17 cellular contexts compared by ENCODE assay signal in the genomic region with DNA sequence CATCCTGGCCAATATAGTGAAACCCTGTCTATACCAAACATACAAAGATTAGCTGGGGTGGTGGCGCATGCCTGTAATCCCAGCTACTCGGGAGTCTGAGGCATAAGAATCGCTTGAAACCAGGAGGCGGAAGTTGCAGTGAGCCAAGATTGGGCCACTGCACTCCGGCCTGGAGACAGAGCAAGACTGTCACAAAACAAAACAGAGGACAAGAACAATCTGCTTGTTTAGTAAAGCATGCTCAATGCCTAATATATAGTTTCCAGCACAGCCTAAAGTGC. TPM values are rescaled to one million over a fixed set of nuclear protein-coding genes. Genes with fewer than 3 reads are reported as not detected.
DNase-seq lines count a peak whose midpoint lies in the region; ATAC-seq and TF ChIP-seq lines count a peak whose summit lies in the region.
"Had no signal": no experiment of that assay in that cellular context is flagged by ENCODE, and none has a peak within 500 bp of the region (broad histone marks: within the 10 kb centered on the region; RNA-seq: fewer than 3 reads in every experiment).

No MANE protein-coding gene starts in this region.

- H3K9me2 ChIP-seq in SK-N-SH, result no peaks in the 10 kb centered on the region

- H3K27ac Mint-ChIP-seq in activated CD4-positive, alpha-beta T cell treated with anti-CD3 and anti-CD28 coated beads, Interleukin-2, amount 10 ng/mL, durations not matched to agents 24 days and 14 days, result peak overlapping the region; percentile 100

- TF ChIP-seq EP300 in SK-N-SH (IDR thresholded peaks at IDR 0.05; ENCODE audit: borderline replicate concordance in 1 of 2, low read depth in 1 of 2, low read length in 1 of 2), result no peak

- no peaks in the 10 kb centered on the region for H3K9me3 Mint-ChIP-seq in activated CD4-positive, alpha-beta T cell treated with anti-CD3 and anti-CD28 coated beads, Interleukin-2, amount 10 ng/mL, durations not matched to agents 24 days and 14 days

- H3K9me3 ChIP-seq in SK-N-SH, result no peaks in the 10 kb centered on the region
- H3K9me3 ChIP-seq in esophagus (ENCODE audit: control insufficient read depth in 2 of 2, insufficient read depth in 1 of 2, low read depth in 1 of 2, low read length in 1 of 2), result no peaks in the 10 kb centered on the region
- no peaks in the 10 kb centered on the region for H3K9me3 ChIP-seq in gastrocnemius medialis
- H3K9me3 ChIP-seq: adrenal gland, HAP-1, transverse colon had no signal

- H3K27me3 Mint-ChIP-seq in activated CD4-positive, alpha-beta T cell treated with anti-CD3 and anti-CD28 coated beads, Interleukin-2, amount 10 ng/mL, durations not matched to agents 24 days and 14 days, result no peaks in the 10 kb centered on the region

- CTCF ChIA-PET in SK-N-SH (lab: Yijun Ruan, JAX), result no interaction called here

- TF ChIP-seq CTCF in SK-N-SH (IDR thresholded peaks at IDR 0.05), result no peak
- no peak for TF ChIP-seq CTCF in gastrocnemius medialis (IDR thresholded peaks at IDR 0.05 in 4 of 5, conservative IDR thresholded peaks at IDR 0.05 in 1 of 5)

- 98% methylated on average over 5 of the region's 5 CpGs for WGBS in SK-N-SH (ENCODE audit: low lambda C conversion rate)
- 86 to 90% methylated on average over 5 of the region's 5 CpGs for WGBS in esophagus, 2 donors

- POLR2A ChIA-PET in SK-N-SH (lab: Yijun Ruan, JAX), result interaction anchor here (1.4 to 4.9 kb wide), 4 partner anchors 9 to 39 kb away, joined by 3 to 29 read pairs (median 14); a partner anchor contains a TSS

- H3K4me1 Mint-ChIP-seq in activated CD4-positive, alpha-beta T cell treated with anti-CD3 and anti-CD28 coated beads, Interleukin-2, amount 10 ng/mL, durations not matched to agents 24 days and 14 days, result peaks cover 30% of the 10 kb centered on the region

- H3K4me3 ChIP-seq in SK-N-SH (ENCODE audit: low read depth in 2 of 2, low read length in 1 of 2) (no peak overlapping the region), esophagus (ENCODE audit: low read depth in 1 of 2, low read length in 2 of 2) (no peak overlapping the region), gastrocnemius medialis (no peak overlapping the region)
- H3K4me3 ChIP-seq: HAP-1 had no signal

- in situ Hi-C loops in gastrocnemius medialis (cut with MboI; ENCODE audit: low sequenced_read_pairs in 4 of 4), result no loop called here

- no peak for TF ChIP-seq RAD21 in SK-N-SH (IDR thresholded peaks at IDR 0.05; ENCODE audit: low read length)

- H3K27me3 ChIP-seq in SK-N-SH (ENCODE audit: insufficient read depth) (no peaks in the 10 kb centered on the region), esophagus (ENCODE audit: control insufficient read depth in 1 of 2, insufficient read depth in 2 of 2, low read length in 2 of 2) (no peaks in the 10 kb centered on the region), gastrocnemius medialis (no peaks in the 10 kb centered on the region)
- H3K27me3 ChIP-seq: adrenal gland, transverse colon had no signal

- peaks cover 49% of the 10 kb centered on the region for H3K79me2 ChIP-seq in SK-N-SH (ENCODE audit: insufficient read depth)

- no peak for TF ChIP-seq POLR2A in gastrocnemius medialis (IDR thresholded peaks at IDR 0.05)

- intact Hi-C loops in activated CD4-positive, alpha-beta T cell treated with anti-CD3 and anti-CD28 coated beads, Interleukin-2, amount 10 ng/mL, durations not matched to agents 24 days and 14 days (cut with micrococcal nuclease), result loop anchor here (5.0 kb wide), 2 partner anchors 115 to 490 kb away; a partner anchor contains a TSS
- intact Hi-C loops in gastrocnemius medialis (cut with DNase I; ENCODE audit: low total_unique reads), result no loop called here

- peaks cover 0 to 7% of the 10 kb centered on the region in 2 experiments; a peak in 2 of 4 replicates for H3K4me1 ChIP-seq in SK-N-SH (ENCODE audit: control insufficient read depth in 1 of 2, insufficient read depth in 2 of 2, low read depth in 1 of 2, low read length in 1 of 2)
- H3K4me1 ChIP-seq in esophagus (ENCODE audit: control insufficient read depth in 2 of 2, insufficient read depth in 2 of 2, low read length in 1 of 2), result peaks cover 0 to 2% of the 10 kb centered on the region in 2 donors
- peaks cover 31 to 34% of the 10 kb centered on the region in 2 donors for H3K4me1 ChIP-seq in gastrocnemius medialis

- H4K20me1 ChIP-seq in SK-N-SH (ENCODE audit: insufficient read depth), result no peaks in the 10 kb centered on the region

- H3K27ac ChIP-seq in SK-N-SH (ENCODE audit: low read depth in 2 of 2, low read length in 1 of 2), result no peak overlapping the region
- peak overlapping the region; percentile 48 to 70 for H3K27ac ChIP-seq in esophagus (ENCODE audit: low read depth in 2 of 2, low read length in 1 of 2)
- peak overlapping the region in 3 of 4 donors; percentile 21 to 96 (median 22) for H3K27ac ChIP-seq in gastrocnemius medialis

- no peak overlapping the region for H3K4me3 Mint-ChIP-seq in activated CD4-positive, alpha-beta T cell treated with anti-CD3 and anti-CD28 coated beads, Interleukin-2, amount 10 ng/mL, durations not matched to agents 24 days and 14 days

- H3K36me3 Mint-ChIP-seq in activated CD4-positive, alpha-beta T cell treated with anti-CD3 and anti-CD28 coated beads, Interleukin-2, amount 10 ng/mL, durations not matched to agents 24 days and 14 days (ENCODE audit: low read depth), result peaks cover 20% of the 10 kb centered on the region

- no peak for DNase-seq in activated CD4-positive, alpha-beta T cell treated with anti-CD3 and anti-CD28 coated beads, Interleukin-2, amount 10 ng/mL, durations not matched to agents 24 days and 14 days
- no peak for DNase-seq in activated CD4-positive, alpha-beta T cell treated with anti-CD3 and anti-CD28 coated beads for 48 hours
- no peak for DNase-seq in SK-N-SH
- DNase-seq in gastrocnemius medialis, result no peak
- no peak for DNase-seq in NCI-H2081 (lab: John Stamatoyannopoulos, UW)
- DNase-seq in DMS53 (lab: John Stamatoyannopoulos, UW), result no peak
- DNase-seq in NCI-H1930 (lab: John Stamatoyannopoulos, UW), result no peak
- DNase-seq: ACHN, dermis blood vessel endothelial cell, DMS153, foreskin fibroblast, NCI-H1694 treated with DMSO at 0.1 percent for 48 hours, small intestine, transverse colon had no signal

- H3K36me3 ChIP-seq in SK-N-SH (replicated peaks in 1 of 2; ENCODE audit: control insufficient read depth in 1 of 2, insufficient read depth in 2 of 2, low read length in 1 of 2) (peaks cover 12 to 13% of the 10 kb centered on the region in 2 experiments), esophagus (ENCODE audit: control insufficient read depth in 2 of 2, insufficient read depth in 2 of 2, low read length in 1 of 2) (peaks cover 2 to 5% of the 10 kb centered on the region in 2 donors), gastrocnemius medialis (peaks cover 0 to 12% of the 10 kb centered on the region in 2 donors)

- no peak for ATAC-seq in gastrocnemius medialis

- H3K9ac ChIP-seq in SK-N-SH, result no peak overlapping the region

- 0 out of 2 replicates have a peak overlapping the region, but pooled peaks have one; percentile 74 for H3K4me2 ChIP-seq in SK-N-SH

- no peak overlapping the region for H2AFZ ChIP-seq in SK-N-SH (ENCODE audit: low read depth)

- no peaks in the 10 kb centered on the region for H3F3A ChIP-seq in SK-N-SH (replicated peaks; ENCODE audit: insufficient read depth)

TF ChIP-seq in SK-N-SH, 30 proteins besides CTCF, POLR2A, EP300 and RAD21 (continues in another document):
- TF ChIP-seq, protein P1, sequence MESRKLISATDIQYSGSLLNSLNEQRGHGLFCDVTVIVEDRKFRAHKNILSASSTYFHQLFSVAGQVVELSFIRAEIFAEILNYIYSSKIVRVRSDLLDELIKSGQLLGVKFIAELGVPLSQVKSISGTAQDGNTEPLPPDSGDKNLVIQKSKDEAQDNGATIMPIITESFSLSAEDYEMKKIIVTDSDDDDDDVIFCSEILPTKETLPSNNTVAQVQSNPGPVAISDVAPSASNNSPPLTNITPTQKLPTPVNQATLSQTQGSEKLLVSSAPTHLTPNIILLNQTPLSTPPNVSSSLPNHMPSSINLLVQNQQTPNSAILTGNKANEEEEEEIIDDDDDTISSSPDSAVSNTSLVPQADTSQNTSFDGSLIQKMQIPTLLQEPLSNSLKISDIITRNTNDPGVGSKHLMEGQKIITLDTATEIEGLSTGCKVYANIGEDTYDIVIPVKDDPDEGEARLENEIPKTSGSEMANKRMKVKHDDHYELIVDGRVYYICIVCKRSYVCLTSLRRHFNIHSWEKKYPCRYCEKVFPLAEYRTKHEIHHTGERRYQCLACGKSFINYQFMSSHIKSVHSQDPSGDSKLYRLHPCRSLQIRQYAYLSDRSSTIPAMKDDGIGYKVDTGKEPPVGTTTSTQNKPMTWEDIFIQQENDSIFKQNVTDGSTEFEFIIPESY (IDR thresholded peaks at IDR 0.05; ENCODE audit: borderline replicate concordance, low read depth), result no peak
- TF ChIP-seq TAF1 (IDR thresholded peaks at IDR 0.05; ENCODE audit: borderline replicate concordance, low read depth, low read length) (no peak), NRF1 (IDR thresholded peaks at IDR 0.05; ENCODE audit: low read depth, low read length) (no peak)

RNA-seq across cellular contexts. Expression of a gene that starts 1.8 kb away (rescaled TPM):
- total RNA-seq in activated CD4-positive, alpha-beta T cell treated with anti-CD3 and anti-CD28 coated beads, Interleukin-2, amount 10 ng/mL, durations not matched to agents 24 days and 14 days, result 106 TPM in 2 replicates
- 73.6 and 99.2 TPM in 2 replicates for polyA plus RNA-seq in SK-N-SH (2012; rRNA removed)
- polyA plus RNA-seq in SK-N-SH (2012; cell fraction: cytosol; rRNA removed), result 41.4 and 52.7 TPM in 2 replicates
- polyA plus RNA-seq in SK-N-SH (2012; cell fraction: nucleus; rRNA removed), result 160 and 238 TPM in 2 replicates
- polyA plus RNA-seq in esophagus, result 10 to 100 TPM; 38.8 to 46.8 TPM
- total RNA-seq in gastrocnemius medialis, result 10 to 100 TPM; 43.6 to 90.5 (median 69.6) TPM

RNA-seq across cellular contexts. Expression of a gene that starts 39.5 kb away (rescaled TPM):
- 34.9 and 37.8 TPM in 2 replicates for total RNA-seq in activated CD4-positive, alpha-beta T cell treated with anti-CD3 and anti-CD28 coated beads, Interleukin-2, amount 10 ng/mL, durations not matched to agents 24 days and 14 days
- polyA plus RNA-seq in SK-N-SH (2012; rRNA removed) (57.8 and 60.9 TPM in 2 replicates), esophagus (10 to 100 TPM; 53.5 to 63.5 TPM)
- polyA plus RNA-seq in SK-N-SH (2012; cell fraction: cytosol; rRNA removed), result 71.7 and 84.8 TPM in 2 replicates
- polyA plus RNA-seq in SK-N-SH (2012; cell fraction: nucleus; rRNA removed), result 22.1 and 30.6 TPM in 2 replicates
- total RNA-seq in gastrocnemius medialis, result 10 to 100 TPM; 25.3 to 41.8 (median 32.7) TPM

RNA-seq across cellular contexts. Expression of a gene that starts 43.0 kb away (rescaled TPM):
- total RNA-seq in activated CD4-positive, alpha-beta T cell treated with anti-CD3 and anti-CD28 coated beads, Interleukin-2, amount 10 ng/mL, durations not matched to agents 24 days and 14 days, result 50.8 and 53.5 TPM in 2 replicates
- polyA plus RNA-seq in SK-N-SH (2012; rRNA removed), result 97.3 and 112 TPM in 2 replicates
- polyA plus RNA-seq in SK-N-SH (2012; cell fraction: cytosol; rRNA removed), result 21.4 and 41.4 TPM in 2 replicates
- polyA plus RNA-seq in SK-N-SH (2012; cell fraction: nucleus; rRNA removed), result 340 and 358 TPM in 2 replicates
- polyA plus RNA-seq in esophagus, result 100 to 1,000 TPM; 109 to 156 TPM
- 10 to 100 TPM; 52.6 to 81.4 (median 78.9) TPM for total RNA-seq in gastrocnemius medialis

RNA-seq across cellular contexts. Expression of a gene that starts 44.5 kb away (rescaled TPM):
- total RNA-seq in activated CD4-positive, alpha-beta T cell treated with anti-CD3 and anti-CD28 coated beads, Interleukin-2, amount 10 ng/mL, durations not matched to agents 24 days and 14 days, result 10.1 and 13.9 TPM in 2 replicates
- 3.8 and 4.8 TPM in 2 replicates for polyA plus RNA-seq in SK-N-SH (2012; rRNA removed)
- polyA plus RNA-seq in SK-N-SH (2012; cell fraction: cytosol; rRNA removed), result 0.76 and 1.5 TPM in 2 replicates
- 22.0 and 28.2 TPM in 2 replicates for polyA plus RNA-seq in SK-N-SH (2012; cell fraction: nucleus; rRNA removed)
- 1 to 10 TPM; 2.6 to 7.5 TPM for polyA plus RNA-seq in esophagus
- 1 to 10 TPM; 1.6 to 4.1 (median 3.1) TPM for total RNA-seq in gastrocnemius medialis

Comparison
In these comparisons a context has a peak if more than half of its experiments do, and no peak if none do; other contexts are left out.
1. H3K27ac ChIP-seq: peak in esophagus (2 of 2) and gastrocnemius medialis (3 of 4); none in SK-N-SH (0 of 2).